Comparison of ENCODE assay signal across 10 cellular contexts in the genomic region with DNA sequence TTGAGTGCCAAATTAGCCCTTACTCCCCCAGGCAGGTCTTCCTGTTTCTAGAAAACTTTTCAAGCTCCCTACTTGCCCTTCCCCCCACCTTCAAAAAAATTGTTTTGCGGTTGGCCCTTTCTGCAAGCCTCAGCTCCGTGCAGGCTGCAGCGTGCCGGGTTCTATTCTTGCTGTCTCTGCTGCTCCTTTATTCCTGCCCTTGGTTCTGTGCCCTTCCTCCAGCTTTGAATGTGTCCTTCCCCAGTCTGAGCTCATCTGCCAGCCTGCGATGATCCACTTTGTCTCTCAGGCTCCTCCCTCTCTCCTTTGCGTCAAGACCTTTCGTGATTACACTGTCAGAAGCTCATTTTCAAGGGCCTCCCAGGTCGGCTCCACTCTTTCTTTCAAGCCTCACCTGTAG.
DNase-seq lines count a peak whose midpoint lies in the region; ATAC-seq, FAIRE-seq and TF ChIP-seq lines count a peak whose summit lies in the region.
"Had no signal": no experiment of that assay in that cellular context is flagged by ENCODE, and none has a peak within 500 bp of the region (broad histone marks: within the 10 kb centered on the region; RNA-seq: fewer than 3 reads in every experiment).

No MANE protein-coding gene starts in this region.

- peak overlapping the region; percentile 82 for H3K27ac Mint-ChIP-seq in activated CD8-positive, alpha-beta T cell treated with anti-CD3 and anti-CD28 coated beads, Interleukin-2, amount 10 ng/mL, durations not matched to agents 7 days and 5 days

- H3K9ac ChIP-seq in keratinocyte (ENCODE audit: control insufficient read depth, extremely low read depth, insufficient read depth, low read length) = no peak overlapping the region

- H3K9me3 ChIP-seq in keratinocyte (ENCODE audit: control insufficient read depth, low read depth, low read length) (no peaks in the 10 kb centered on the region), ovary (no peaks in the 10 kb centered on the region)
- H3K9me3 ChIP-seq: SJSA1, thoracic aorta had no signal

- peak; percentile 70 for ATAC-seq in activated CD8-positive, alpha-beta T cell treated with anti-CD3 and anti-CD28 coated beads, Interleukin-2, amount 10 ng/mL, durations not matched to agents 7 days and 5 days

- no peaks in the 10 kb centered on the region for H3K9me3 Mint-ChIP-seq in activated CD8-positive, alpha-beta T cell treated with anti-CD3 and anti-CD28 coated beads, Interleukin-2, amount 10 ng/mL, durations not matched to agents 7 days and 5 days (ENCODE audit: insufficient read depth)

- POLR2A ChIA-PET in activated CD8-positive, alpha-beta T cell treated with anti-CD3 and anti-CD28 coated beads, Interleukin-2, amount 10 ng/mL, durations not matched to agents 7 days and 5 days (lab: Charles Lee) = interaction anchor here (0.6 to 1.5 kb wide), 9 partner anchors 10 to 99 kb away, joined by 3 to 9 read pairs (median 6); no protein-coding TSS in a partner anchor

- no peak for TF ChIP-seq POLR2A in ovary (IDR thresholded peaks at IDR 0.05)

- no peaks in the 10 kb centered on the region for H4K20me1 ChIP-seq in keratinocyte (ENCODE audit: control insufficient read depth, extremely low read depth, insufficient read depth, low read length)

- H3K4me3 Mint-ChIP-seq in activated CD8-positive, alpha-beta T cell treated with anti-CD3 and anti-CD28 coated beads, Interleukin-2, amount 10 ng/mL, durations not matched to agents 7 days and 5 days = peak overlapping the region; percentile 48

- H3K36me3 Mint-ChIP-seq in activated CD8-positive, alpha-beta T cell treated with anti-CD3 and anti-CD28 coated beads, Interleukin-2, amount 10 ng/mL, durations not matched to agents 7 days and 5 days (ENCODE audit: low read depth) = no peaks in the 10 kb centered on the region

- DNase-seq in AG08395 (ENCODE audit: low spot score) (peak; percentile 41), NCI-H2029 (lab: John Stamatoyannopoulos, UW) (peak; percentile 48), keratinocyte (ENCODE audit: low read depth, low spot score) (no peak), mucosa of gallbladder (ENCODE audit: low spot score) (no peak), COLO668 (lab: John Stamatoyannopoulos, UW; ENCODE audit: unreplicated experiment) (no peak), T1000 (lab: John Stamatoyannopoulos, UW) (no peak), ovary (no peak)
- peak; percentile 82 for DNase-seq in activated CD8-positive, alpha-beta T cell treated with anti-CD3 and anti-CD28 coated beads, Interleukin-2, amount 10 ng/mL, durations not matched to agents 7 days and 5 days

- no peak overlapping the region for H2AFZ ChIP-seq in keratinocyte (ENCODE audit: control insufficient read depth, low read length)

- peaks cover 79% of the 10 kb centered on the region for H3K4me1 Mint-ChIP-seq in activated CD8-positive, alpha-beta T cell treated with anti-CD3 and anti-CD28 coated beads, Interleukin-2, amount 10 ng/mL, durations not matched to agents 7 days and 5 days (ENCODE audit: low read depth)

- H3K36me3 ChIP-seq in keratinocyte (ENCODE audit: control insufficient read depth in 2 of 2, extremely low read depth in 1 of 2, insufficient read depth in 2 of 2, low read length in 2 of 2) (no peaks in the 10 kb centered on the region), ovary (no peaks in the 10 kb centered on the region)
- H3K36me3 ChIP-seq: SJSA1, thoracic aorta had no signal

- H3K4me2 ChIP-seq in keratinocyte (ENCODE audit: control insufficient read depth, extremely low read depth, insufficient read depth, low read depth, low read length) = peak overlapping the region; percentile 49

- CTCF ChIA-PET in activated CD8-positive, alpha-beta T cell treated with anti-CD3 and anti-CD28 coated beads, Interleukin-2, amount 10 ng/mL, durations not matched to agents 7 days and 5 days (lab: Charles Lee) = interaction anchor here (0.6 to 3.3 kb wide), 22 partner anchors 10 to 529 kb away, joined by 3 to 28 read pairs (median 5); partner anchors contain the start of gene IRF2BPL

- peak; percentile 83 for FAIRE-seq in keratinocyte (lab: Jason Lieb, UNC)

- H3K79me2 ChIP-seq in keratinocyte (ENCODE audit: control insufficient read depth, insufficient read depth, low read length) = no peaks in the 10 kb centered on the region

- H3K27me3 ChIP-seq in keratinocyte (ENCODE audit: control insufficient read depth, extremely low read depth, insufficient read depth, low read length) (no peaks in the 10 kb centered on the region), ovary (no peaks in the 10 kb centered on the region)
- H3K27me3 ChIP-seq: SJSA1 had no signal

- no peaks in the 10 kb centered on the region for H3K27me3 Mint-ChIP-seq in activated CD8-positive, alpha-beta T cell treated with anti-CD3 and anti-CD28 coated beads, Interleukin-2, amount 10 ng/mL, durations not matched to agents 7 days and 5 days (ENCODE audit: low read depth)

- intact Hi-C loops in ovary (cut with DNase I) = no loop called here

- peaks cover 39% of the 10 kb centered on the region for H3K4me1 ChIP-seq in keratinocyte (ENCODE audit: control insufficient read depth, extremely low read depth, insufficient read depth, low read length)
- peaks cover 21% of the 10 kb centered on the region for H3K4me1 ChIP-seq in ovary (ENCODE audit: insufficient read depth)

- dilution Hi-C loops in keratinocyte (cut with MboI; ENCODE audit: extremely low pct_ligation_motif_present, low sequenced_read_pairs) = no loop called here

- H3K27ac ChIP-seq in keratinocyte (ENCODE audit: control insufficient read depth, insufficient read depth, low read length) (no peak overlapping the region), ovary (no peak overlapping the region)
- H3K27ac ChIP-seq: SJSA1, thoracic aorta had no signal

- peaks cover 3% of the 10 kb centered on the region for H3K9me1 ChIP-seq in keratinocyte (ENCODE audit: control insufficient read depth, extremely low read depth, insufficient read depth, low read length)

- TF ChIP-seq CTCF in keratinocyte (optimal IDR thresholded peaks at IDR 0.05 in 1 of 3, IDR thresholded peaks at IDR 0.05 in 1 of 3, conservative IDR thresholded peaks at IDR 0.05 in 1 of 3; ENCODE audit: extremely low read depth in 1 of 3, insufficient read depth in 2 of 3, low read length in 3 of 3) = no peak
- no peak for TF ChIP-seq CTCF in ovary (IDR thresholded peaks at IDR 0.05)

- no peak for TF ChIP-seq EP300 in ovary (IDR thresholded peaks at IDR 0.05)

- 38 to 52% (median 39%) methylated on average over 8 of the region's 8 CpGs for WGBS in ovary, 3 donors

- H3K4me3 ChIP-seq in keratinocyte (ENCODE audit: control insufficient read depth in 2 of 3, extremely low read depth in 1 of 3, insufficient read depth in 2 of 3, low read depth in 1 of 3, low read length in 3 of 3) = peak overlapping the region in 1 of 3 experiments; percentile 1
- H3K4me3 ChIP-seq in ovary = no peak overlapping the region
- H3K4me3 ChIP-seq: SJSA1, thoracic aorta had no signal

Comparison
In these comparisons a context has a peak if more than half of its experiments do, and no peak if none do; other contexts are left out.
1. DNase-seq: peak in AG08395 (single experiment), NCI-H2029 (single experiment) and activated CD8-positive, alpha-beta T cell treated with anti-CD3 and anti-CD28 coated beads, Interleukin-2, amount 10 ng/mL, durations not matched to agents 7 days and 5 days (single experiment); none in keratinocyte (single experiment), mucosa of gallbladder (single experiment), COLO668 (single experiment), T1000 (single experiment) and ovary (0 of 5).